ENCODE assay signal across 18 cellular contexts in the genomic region with DNA sequence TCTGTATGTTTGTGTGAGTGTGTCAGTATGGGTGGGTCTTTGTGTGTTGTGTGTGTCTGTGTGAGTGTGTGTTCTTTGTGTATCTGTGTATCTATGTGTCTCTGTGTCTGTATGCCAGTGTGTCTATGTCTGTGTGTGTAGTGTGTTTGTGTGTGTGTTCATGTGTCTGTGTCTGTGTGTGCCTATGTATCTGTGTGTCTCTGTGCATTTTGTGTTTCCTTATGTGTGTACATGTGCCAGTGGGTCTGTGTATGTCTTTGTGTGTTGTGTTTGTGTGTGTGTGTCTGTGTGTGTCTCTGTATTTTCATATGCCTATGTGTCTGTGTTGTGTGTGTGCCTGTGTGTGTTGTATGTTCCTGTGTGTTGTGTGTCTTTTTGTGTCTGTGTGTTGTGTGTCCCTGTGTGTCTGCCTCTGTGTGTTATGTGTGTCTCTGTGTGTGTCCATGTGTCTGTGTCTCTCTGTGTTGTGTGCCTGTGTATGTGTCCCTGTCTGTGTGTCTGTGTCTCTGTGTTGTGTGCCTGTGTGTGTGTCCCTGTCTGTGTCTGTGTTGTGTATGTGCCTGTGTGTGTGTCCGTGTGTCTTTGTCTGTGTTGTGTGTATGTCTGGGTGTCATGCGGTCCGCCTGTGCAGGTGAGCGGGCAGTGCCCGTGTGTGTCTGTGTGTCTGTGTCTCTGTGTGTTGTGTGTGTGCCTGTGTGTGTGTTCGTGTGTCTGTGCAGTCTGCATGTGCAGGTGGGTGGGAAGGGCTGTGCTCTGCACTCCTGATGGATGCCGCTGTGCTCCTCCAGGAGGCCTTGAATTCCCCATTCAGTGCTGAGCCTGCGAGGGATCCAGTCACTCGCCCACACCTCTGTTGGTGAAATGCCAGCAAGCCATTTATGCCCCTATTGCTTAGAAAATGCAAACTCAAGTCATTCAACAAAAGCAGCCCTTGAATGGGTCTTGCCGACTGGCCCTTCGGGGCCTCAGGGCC. TPM values are rescaled to one million over a fixed set of nuclear protein-coding genes. Genes with fewer than 3 reads are reported as not detected.
DNase-seq lines count a peak whose midpoint lies in the region; ATAC-seq and TF ChIP-seq lines count a peak whose summit lies in the region.
"Had no signal": no experiment of that assay in that cellular context is flagged by ENCODE, and none has a peak within 500 bp of the region (broad histone marks: within the 10 kb centered on the region; RNA-seq: fewer than 3 reads in every experiment).

No MANE protein-coding gene starts in this region.

- no peak for TF ChIP-seq CTCF in right atrium auricular region (IDR thresholded peaks at IDR 0.05)
- TF ChIP-seq CTCF in WERI-Rb-1 (IDR thresholded peaks at IDR 0.05; ENCODE audit: low read depth, low read length): no peak

- peak overlapping the region; percentile 31 for H4K91ac ChIP-seq in mesenchymal stem cell (ENCODE audit: low read length)

- peak overlapping the region in 1 of 2 experiments; percentile 16 for H3K4ac ChIP-seq in mesenchymal stem cell (ENCODE audit: low read depth in 1 of 2, low read length in 2 of 2)

- intact Hi-C loops in Right ventricle myocardium inferior (cut with DNase I): no loop called here

- H3K4me1 ChIP-seq in right atrium auricular region (peaks cover 0 to 11% of the 10 kb centered on the region in 2 donors), mesenchymal stem cell (ENCODE audit: control insufficient read depth, insufficient read depth, low read depth, low read length) (peaks cover 34% of the 10 kb centered on the region)

- DNase-seq in right atrium auricular region (ENCODE audit: low spot score) (peak; percentile 28), Right ventricle myocardium inferior (ENCODE audit: missing footprints) (no peak), WERI-Rb-1 (no peak), mesenchymal stem cell (no peak), amniotic stem cell (lab: John Stamatoyannopoulos, UW) (no peak), G401 (ENCODE audit: low spot score) (no peak)
- DNase-seq: activated CD4-positive, alpha-beta T cell treated with anti-CD3 and anti-CD28 coated beads, Interleukin-2, amount 50 U/mL, for 1 hour; activated naive CD4-positive, alpha-beta T cell treated with Interleukin-2 at 50 U/mL for 16 hours; anterior cingulate cortex; CD4-positive, alpha-beta T cell; DMS79; effector CD4-positive, alpha-beta T cell; NCI-H1436; NCI-H2227 treated with DMSO at 0.1 percent for 48 hours; substantia nigra; SW 1271 had no signal

- H3K14ac ChIP-seq in mesenchymal stem cell (ENCODE audit: low read length in 2 of 2): peak overlapping the region in 1 of 2 experiments; percentile 84

- H3K9me3 ChIP-seq in right atrium auricular region: no peaks in the 10 kb centered on the region
- no peaks in the 10 kb centered on the region for H3K9me3 ChIP-seq in WERI-Rb-1 (ENCODE audit: severe bottlenecking)
- H3K9me3 ChIP-seq in mesenchymal stem cell (ENCODE audit: control insufficient read depth, low read length): no peaks in the 10 kb centered on the region

- H2BK15ac ChIP-seq in mesenchymal stem cell (ENCODE audit: low read depth, poor library complexity, severe bottlenecking): peak overlapping the region; percentile 84

- H3K79me1 ChIP-seq in mesenchymal stem cell (replicated peaks; ENCODE audit: low read length, poor library complexity, severe bottlenecking): peaks cover 21% of the 10 kb centered on the region

- H2AK5ac ChIP-seq in mesenchymal stem cell (ENCODE audit: low read length, severe bottlenecking): no peak overlapping the region

- no peak overlapping the region for H3K23ac ChIP-seq in mesenchymal stem cell (ENCODE audit: low read length in 2 of 2)

- no peaks in the 10 kb centered on the region for H3K36me3 ChIP-seq in right atrium auricular region
- no peaks in the 10 kb centered on the region for H3K36me3 ChIP-seq in WERI-Rb-1
- no peaks in the 10 kb centered on the region for H3K36me3 ChIP-seq in mesenchymal stem cell (ENCODE audit: control insufficient read depth in 1 of 2, insufficient read depth in 2 of 2, low read depth in 1 of 2, low read length in 2 of 2)

- WGBS in mesenchymal stem cell: 88% methylated on average over 11 of the region's 11 CpGs

- no peak overlapping the region for H2AFZ ChIP-seq in mesenchymal stem cell (ENCODE audit: low read depth, low read length)

- H3K4me2 ChIP-seq in mesenchymal stem cell (ENCODE audit: low read length, poor library complexity, severe bottlenecking): no peak overlapping the region

- peak overlapping the region; percentile 47 to 69 for H3K18ac ChIP-seq in mesenchymal stem cell (ENCODE audit: low read depth in 1 of 2, low read length in 2 of 2)

- H2BK120ac ChIP-seq in mesenchymal stem cell (ENCODE audit: low read depth, low read length): no peak overlapping the region

- no peak overlapping the region for H3K9ac ChIP-seq in mesenchymal stem cell (ENCODE audit: low read length)

- H3K27me3 ChIP-seq in right atrium auricular region (no peaks in the 10 kb centered on the region), WERI-Rb-1 (ENCODE audit: insufficient read depth, low read depth, severe bottlenecking) (no peaks in the 10 kb centered on the region), mesenchymal stem cell (ENCODE audit: control insufficient read depth in 1 of 2, insufficient read depth in 1 of 2, low read length in 2 of 2) (no peaks in the 10 kb centered on the region)

- H3K4me3 ChIP-seq in right atrium auricular region (no peak overlapping the region), WERI-Rb-1 (ENCODE audit: low read depth, low read length) (no peak overlapping the region), mesenchymal stem cell (ENCODE audit: insufficient read depth in 1 of 2, low read depth in 1 of 2, low read length in 2 of 2) (no peak overlapping the region)

- ATAC-seq in Right ventricle myocardium inferior: no peak
- no peak for ATAC-seq in HG03095 (IDR thresholded peaks at IDR 0.05; ENCODE audit: unreplicated experiment)
- ATAC-seq: esophagus mucosa had no signal

- in situ Hi-C loops in G401 (cut with HindIII; ENCODE audit: low sequenced_read_pairs): no loop called here

- H2BK12ac ChIP-seq in mesenchymal stem cell (ENCODE audit: low read length in 2 of 2): peak overlapping the region; percentile 60 to 65

- H3K27ac ChIP-seq in right atrium auricular region: no peak overlapping the region
- H3K27ac ChIP-seq in WERI-Rb-1: peak overlapping the region; percentile 93
- H3K27ac ChIP-seq in mesenchymal stem cell (ENCODE audit: low read length, poor library complexity, severe bottlenecking): no peak overlapping the region

- peak overlapping the region; percentile 4 for H4K8ac ChIP-seq in mesenchymal stem cell (ENCODE audit: low read length)

- H2BK5ac ChIP-seq in mesenchymal stem cell (ENCODE audit: low read depth, low read length, poor library complexity, severe bottlenecking): no peak overlapping the region

RNA-seq across cellular contexts. Expression of gene KLHL29, which starts 37.4 kb away (rescaled TPM):
- total RNA-seq in right atrium auricular region (1 to 10 TPM; 2.0 to 4.2 TPM), Right ventricle myocardium inferior (0.54 TPM)
- 11.5 TPM for polyA plus RNA-seq in mesenchymal stem cell (2013, experiment 1 of 2)
- polyA plus RNA-seq in mesenchymal stem cell (2013, experiment 2 of 2): 11.2 TPM
- total RNA-seq in G401 (2014; rRNA removed; shearing (Covaris generic)): not detected in 2 replicates
